In the genomic region with DNA sequence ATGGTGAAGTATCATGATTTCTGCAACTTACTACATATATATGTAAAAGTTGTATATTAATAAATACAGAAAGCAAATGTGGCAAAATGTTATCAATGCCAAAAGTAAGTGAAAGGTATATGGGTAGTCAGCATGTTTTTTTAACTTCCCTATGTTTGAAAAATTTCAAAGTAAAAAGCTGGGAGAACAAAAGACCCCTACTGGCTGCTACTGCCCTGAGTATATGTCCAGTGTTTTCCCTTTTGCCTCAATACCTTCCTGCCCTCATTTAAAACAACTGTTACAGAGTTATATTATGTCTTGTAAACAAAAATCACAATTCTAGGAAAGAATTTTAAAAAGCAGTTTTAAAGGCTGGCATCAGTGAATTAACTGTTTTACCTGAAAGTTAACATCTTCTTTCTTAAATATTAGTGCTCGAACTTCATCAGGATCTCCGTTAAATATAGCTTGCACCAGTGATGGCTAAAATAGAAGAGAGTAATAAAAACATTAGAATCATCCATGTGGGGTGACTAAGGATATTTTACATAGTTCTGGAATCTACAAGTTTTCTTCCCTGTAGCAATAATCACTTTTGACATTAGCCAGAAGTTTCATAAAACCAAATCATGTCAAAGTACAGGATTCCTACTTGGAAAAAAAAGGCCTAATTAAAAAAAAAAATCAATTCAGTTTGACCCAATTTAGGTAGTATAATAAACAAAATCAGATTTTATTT, we compare ENCODE assay signal across 1 cellular context.
TF ChIP-seq lines count a peak whose summit lies in the region.

No MANE protein-coding gene starts in this region.

TF ChIP-seq in K562, 482 proteins besides CTCF, POLR2A, EP300 and RAD21 (continued from another document):
- peak; percentile 5; the same call in 1 of the 2 replicates for TF ChIP-seq MAFG (tag; conservative IDR thresholded peaks at IDR 0.05)
- 0 out of 2 replicates have a peak, but pooled peaks have one; percentile 25 for TF ChIP-seq C11orf30 (IDR thresholded peaks at IDR 0.05; ENCODE audit: low read depth)
- 0 out of 2 replicates have a peak, but pooled peaks have one; percentile 25 for TF ChIP-seq BRD4 (IDR thresholded peaks at IDR 0.05)
